13 cellular contexts compared by ENCODE assay signal in genomic region chr5:74686962-74687751, GRCh38. TPM values are rescaled to one million over a fixed set of nuclear protein-coding genes. Genes with fewer than 3 reads are reported as not detected.
DNase-seq lines count a peak whose midpoint lies in the region; ATAC-seq and TF ChIP-seq lines count a peak whose summit lies in the region.
"Had no signal": no experiment of that assay in that cellular context is flagged by ENCODE, and none has a peak within 500 bp of the region (broad histone marks: within the 10 kb centered on the region; RNA-seq: fewer than 3 reads in every experiment).

No MANE protein-coding gene starts in this region.

- no peaks in the 10 kb centered on the region for H3F3A ChIP-seq in Loucy (ENCODE audit: low read depth)

- H3K4me3 ChIP-seq in DND-41 (ENCODE audit: low read depth in 1 of 2, low read length in 2 of 2) (peak overlapping the region in 1 of 2 experiments; percentile 76; a peak in 1 of 4 replicates), Loucy (ENCODE audit: low read length, poor library complexity, severe bottlenecking) (peak overlapping the region; percentile 87), coronary artery (peak overlapping the region; percentile 94), stomach (peak overlapping the region in 1 of 4 donors; percentile 80), body of pancreas (no peak overlapping the region)

- H3K36me3 ChIP-seq in DND-41 (ENCODE audit: insufficient read depth, low read length) (peaks cover 28% of the 10 kb centered on the region; the same call in 1 of the 2 replicates), Loucy (ENCODE audit: insufficient read depth, low read length) (no peaks in the 10 kb centered on the region), stomach (peaks cover 8 to 35% (median 29%) of the 10 kb centered on the region in 4 donors), body of pancreas (replicated peaks in 1 of 2; ENCODE audit: insufficient read depth in 1 of 2, low read depth in 2 of 2) (peaks cover 0 to 10% of the 10 kb centered on the region in 2 donors)

- TF ChIP-seq EP300 in stomach (IDR thresholded peaks at IDR 0.05) = no peak

- H3K27ac Mint-ChIP-seq in naive thymus-derived CD8-positive, alpha-beta T cell = peak overlapping the region in 7 of 10 donors; percentile 9 to 85 (median 53)
- H3K27ac Mint-ChIP-seq: H9 had no signal

- no peaks in the 10 kb centered on the region for H3K27me3 ChIP-seq in DND-41 (ENCODE audit: insufficient read depth, low read length, poor library complexity)
- H3K27me3 ChIP-seq in Loucy (ENCODE audit: insufficient read depth, low read length, poor library complexity, severe bottlenecking) = no peaks in the 10 kb centered on the region
- H3K27me3 ChIP-seq in stomach = no peaks in the 10 kb centered on the region
- H3K27me3 ChIP-seq in body of pancreas = no peaks in the 10 kb centered on the region

- H3K4me1 ChIP-seq in DND-41 (ENCODE audit: insufficient read depth, low read length) (peaks cover 24% of the 10 kb centered on the region), Loucy (ENCODE audit: insufficient read depth, low read length, poor library complexity, severe bottlenecking) (peaks cover 28% of the 10 kb centered on the region), stomach (peaks cover 18 to 24% (median 23%) of the 10 kb centered on the region in 4 donors), body of pancreas (peaks cover 15% of the 10 kb centered on the region)

- no peaks in the 10 kb centered on the region for H3K9me3 ChIP-seq in DND-41 (ENCODE audit: insufficient read depth, low read length, severe bottlenecking)
- H3K9me3 ChIP-seq in Loucy (ENCODE audit: insufficient read depth, low read depth, low read length) = no peaks in the 10 kb centered on the region
- H3K9me3 ChIP-seq in stomach = no peaks in the 10 kb centered on the region
- no peaks in the 10 kb centered on the region for H3K9me3 ChIP-seq in body of pancreas

- WGBS in stomach, 5 donors = 74 to 80% (median 75%) methylated on average over 5 of the region's 5 CpGs
- 75 to 79% methylated on average over 5 of the region's 5 CpGs for WGBS in body of pancreas, 2 donors

- H2AFZ ChIP-seq in DND-41 (ENCODE audit: low read depth, low read length) = no peak overlapping the region
- no peak overlapping the region for H2AFZ ChIP-seq in Loucy (ENCODE audit: low read length)

- H4K20me1 ChIP-seq in DND-41 (ENCODE audit: insufficient read depth, low read length) = peaks cover 2% of the 10 kb centered on the region; the same call in 1 of the 2 replicates
- H4K20me1 ChIP-seq in Loucy (ENCODE audit: insufficient read depth, low read length, poor library complexity, severe bottlenecking) = no peaks in the 10 kb centered on the region

- no peak for TF ChIP-seq POLR2A in stomach (IDR thresholded peaks at IDR 0.05)
- no peak for TF ChIP-seq POLR2A in body of pancreas (IDR thresholded peaks at IDR 0.05)

- intact Hi-C loops in stomach (cut with DNase I; ENCODE audit: low total_unique reads) (no loop called here), body of pancreas (cut with DNase I) (no loop called here)

- H3K4me1 Mint-ChIP-seq in naive thymus-derived CD8-positive, alpha-beta T cell = peaks cover 8 to 28% (median 26%) of the 10 kb centered on the region in 4 donors

- H3K4me2 ChIP-seq in DND-41 (ENCODE audit: insufficient read depth, low read length) (peak overlapping the region; percentile 90; the same call in 1 of the 2 replicates), Loucy (ENCODE audit: low read depth, low read length, poor library complexity, severe bottlenecking) (peak overlapping the region; percentile 89)

- no peaks in the 10 kb centered on the region for H3K9me3 Mint-ChIP-seq in naive thymus-derived CD8-positive, alpha-beta T cell
- H3K9me3 Mint-ChIP-seq: H9; stimulated activated memory B cell treated with anti-CD40 and anti-IgM and Interleukin-4, amounts not matched to agents 10 μg/mL and 1 μg/mL and 100 μg/mL, for 72 hours had no signal

- no peaks in the 10 kb centered on the region for H3K9me2 ChIP-seq in Loucy (replicated peaks; ENCODE audit: low read depth, low read length)

- ATAC-seq in DND-41 (ENCODE audit: insufficient read depth, low read depth) = no peak
- no peak for ATAC-seq in naive thymus-derived CD8-positive, alpha-beta T cell
- no peak for ATAC-seq in body of pancreas

- POLR2A ChIA-PET in naive thymus-derived CD8-positive, alpha-beta T cell (lab: Charles Lee) = no interaction called here

- no peak overlapping the region for H3K9ac ChIP-seq in DND-41 (ENCODE audit: low read depth, low read length)
- peak overlapping the region; percentile 12 for H3K9ac ChIP-seq in Loucy (ENCODE audit: low read depth, low read length, poor library complexity, severe bottlenecking)

- H3K79me2 ChIP-seq in DND-41 (ENCODE audit: insufficient read depth, low read length) = peaks cover 20% of the 10 kb centered on the region
- peaks cover 22% of the 10 kb centered on the region; the same call in 1 of the 2 replicates for H3K79me2 ChIP-seq in Loucy (ENCODE audit: insufficient read depth, low read length)

- TF ChIP-seq CTCF in DND-41 (IDR thresholded peaks at IDR 0.05; ENCODE audit: borderline replicate concordance, extremely low read depth, low read length, poor library complexity, severe bottlenecking) = no peak
- no peak for TF ChIP-seq CTCF in Loucy (conservative IDR thresholded peaks at IDR 0.05; ENCODE audit: low read length)
- TF ChIP-seq CTCF in coronary artery (IDR thresholded peaks at IDR 0.05) = no peak
- TF ChIP-seq CTCF in stomach (IDR thresholded peaks at IDR 0.05) = no peak
- no peak for TF ChIP-seq CTCF in body of pancreas (IDR thresholded peaks at IDR 0.05)

- DNase-seq in DND-41 = no peak
- DNase-seq in coronary artery (ENCODE audit: low spot score) = no peak
- DNase-seq in naive thymus-derived CD8-positive, alpha-beta T cell = no peak
- DNase-seq in stomach = no peak
- no peak for DNase-seq in NCI-H510A (lab: John Stamatoyannopoulos, UW)
- DNase-seq in HT-29 (ENCODE audit: low spot score) = no peak
- no peak for DNase-seq in body of pancreas
- DNase-seq: H9, hypothalamus, NCI-H1105 treated with DMSO at 0.1 percent for 48 hours, T1000 had no signal

- H3K27me3 Mint-ChIP-seq in naive thymus-derived CD8-positive, alpha-beta T cell = no peaks in the 10 kb centered on the region
- H3K27me3 Mint-ChIP-seq: stimulated activated memory B cell treated with anti-CD40 and anti-IgM and Interleukin-4, amounts not matched to agents 10 μg/mL and 1 μg/mL and 100 μg/mL, for 72 hours had no signal

- peak overlapping the region in 7 of 10 donors; percentile 1 to 89 (median 84) for H3K4me3 Mint-ChIP-seq in naive thymus-derived CD8-positive, alpha-beta T cell

- peaks cover 0 to 27% (median 0%) of the 10 kb centered on the region in 3 donors for H3K36me3 Mint-ChIP-seq in naive thymus-derived CD8-positive, alpha-beta T cell

- H3K27ac ChIP-seq in DND-41 (ENCODE audit: low read length) (no peak overlapping the region), coronary artery (no peak overlapping the region), stomach (no peak overlapping the region), body of pancreas (no peak overlapping the region)

RNA-seq across cellular contexts. Expression of gene HEXB, which starts 2.1 kb away (rescaled TPM):
- total RNA-seq in naive thymus-derived CD8-positive, alpha-beta T cell = 10 to 100 TPM; 48.9 to 51.0 TPM
- polyA plus RNA-seq in naive thymus-derived CD8-positive, alpha-beta T cell = 100 to 1,000 TPM in 1 of 3 donors, 10 to 100 TPM in 2; 64.5 to 120 (median 73.6) TPM
- 100 to 1,000 TPM in 2 of 5 donors, 10 to 100 TPM in 3; 25.7 to 664 (median 94.0) TPM for total RNA-seq in stomach
- 10 to 100 TPM; 43.7 to 86.9 (median 69.3) TPM for polyA plus RNA-seq in stomach
- total RNA-seq in HT-29 (2014; rRNA removed; shearing (Covaris generic)) = 224 and 238 TPM in 2 replicates
- 100 to 1,000 TPM; 136 to 157 TPM for total RNA-seq in body of pancreas

RNA-seq across cellular contexts. Expression of gene ENC1, which starts 46.6 kb away (rescaled TPM):
- under 1 TPM; 0.65 to 0.91 TPM for total RNA-seq in naive thymus-derived CD8-positive, alpha-beta T cell
- polyA plus RNA-seq in naive thymus-derived CD8-positive, alpha-beta T cell = 1 to 10 TPM in 1 of 3 donors, under 1 TPM in 1, not detected in 1; 0.05 to 6.4 TPM
- 100 to 1,000 TPM in 1 of 5 donors, 10 to 100 TPM in 2, 1 to 10 TPM in 2; 3.5 to 136 (median 57.5) TPM for total RNA-seq in stomach
- 10 to 100 TPM in 1 of 3 donors, 1 to 10 TPM in 2; 6.4 to 18.0 (median 7.7) TPM for polyA plus RNA-seq in stomach
- 397 and 427 TPM in 2 replicates for total RNA-seq in HT-29 (2014; rRNA removed; shearing (Covaris generic))
- total RNA-seq in body of pancreas = 100 to 1,000 TPM in 1 of 2 donors, 10 to 100 TPM in 1; 34.0 to 116 TPM

Comparison
In these comparisons a context has a peak if more than half of its experiments do, and no peak if none do; other contexts are left out.
1. H3K4me3 ChIP-seq: peak in Loucy (single experiment) and coronary artery (single experiment); none in body of pancreas (0 of 2).